ENCODE assay signal across 8 cellular contexts in the genomic region with DNA sequence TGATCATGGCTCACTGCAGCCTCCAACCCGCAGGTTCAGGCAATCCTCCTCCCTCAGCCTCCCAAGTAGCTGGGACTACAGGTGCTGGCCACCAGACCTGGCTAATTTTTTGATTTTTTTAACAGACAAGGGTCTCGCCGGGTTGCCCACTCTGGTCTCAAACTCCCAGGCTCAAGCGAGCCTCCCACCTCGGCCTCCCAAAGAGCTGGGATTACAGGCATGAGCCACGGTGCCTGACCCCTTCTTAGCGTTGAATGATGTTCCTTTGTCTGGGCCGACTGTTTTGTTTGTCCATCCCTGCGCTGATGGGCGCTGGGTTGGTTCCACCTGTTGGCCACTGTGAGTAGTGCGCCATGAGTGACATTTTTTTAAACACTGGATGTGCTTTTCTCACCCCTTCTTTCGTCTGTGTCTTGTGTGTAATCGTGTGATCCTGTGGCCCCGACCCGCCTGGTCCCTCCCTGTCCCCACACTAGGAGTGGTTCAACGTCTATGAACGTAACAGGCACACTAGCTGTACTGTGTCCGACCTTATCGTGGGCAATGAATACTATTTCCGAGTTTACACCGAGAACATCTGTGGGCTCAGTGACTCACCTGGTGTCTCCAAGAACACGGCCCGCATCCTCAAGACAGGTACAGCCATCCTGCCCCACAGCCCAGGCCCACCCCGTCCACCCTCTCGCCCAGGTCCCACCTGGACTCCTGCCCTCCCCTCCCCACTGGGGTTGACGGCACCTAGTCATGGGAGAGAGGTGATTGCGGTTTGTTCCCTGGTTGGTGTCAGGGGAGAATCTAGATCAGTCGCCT. TPM values are rescaled to one million over a fixed set of nuclear protein-coding genes. Genes with fewer than 3 reads are reported as not detected.
DNase-seq lines count a peak whose midpoint lies in the region; ATAC-seq and TF ChIP-seq lines count a peak whose summit lies in the region.

No MANE protein-coding gene starts in this region.

- peak overlapping the region; percentile 8; the same call in 1 of the 2 replicates for H3K4me2 ChIP-seq in OCI-LY1 (ENCODE audit: low read length)
- no peak overlapping the region for H3K4me2 ChIP-seq in fibroblast of lung (ENCODE audit: extremely low read depth, insufficient read depth, low read length)

- ATAC-seq in HG03442 (IDR thresholded peaks at IDR 0.05; ENCODE audit: unreplicated experiment): no peak

- 34 to 39% methylated on average over 27 of the region's 28 CpGs for WGBS in thyroid gland, 2 donors

- H3K4me1 ChIP-seq in OCI-LY1 (ENCODE audit: insufficient read depth, low read length, severe bottlenecking): peaks cover 15% of the 10 kb centered on the region
- H3K4me1 ChIP-seq in fibroblast of lung (ENCODE audit: control insufficient read depth, extremely low read depth, insufficient read depth, low read length): peaks cover 2% of the 10 kb centered on the region
- H3K4me1 ChIP-seq in neutrophil (ENCODE audit: control insufficient read depth in 1 of 2, insufficient read depth in 1 of 2, low read depth in 1 of 2, low read length in 1 of 2): no peaks in the 10 kb centered on the region
- peaks cover 0 to 10% of the 10 kb centered on the region in 2 donors for H3K4me1 ChIP-seq in thyroid gland

- TF ChIP-seq CTCF in OCI-LY1 (IDR thresholded peaks at IDR 0.05; ENCODE audit: low read length) (peak; percentile 86), fibroblast of lung (conservative IDR thresholded peaks at IDR 0.05 in 1 of 2, IDR thresholded peaks at IDR 0.05 in 1 of 2; ENCODE audit: low read depth in 1 of 2, low read length in 2 of 2) (peak; percentile 90 to 92), neutrophil (IDR thresholded peaks at IDR 0.05) (peak; percentile 33), thyroid gland (IDR thresholded peaks at IDR 0.05) (peak; percentile 72 to 87 (median 86))

- peak; percentile 91 for DNase-seq in GM03348 (ENCODE audit: low spot score)
- peak; percentile 42 for DNase-seq in HS-5 (ENCODE audit: low read depth)
- DNase-seq in activated T-cell treated with anti-CD3 and anti-CD28 coated beads for 48 hours (ENCODE audit: low read depth): peak; percentile 50
- DNase-seq in fibroblast of lung (ENCODE audit: low read depth in 2 of 2): peak; percentile 49 to 67
- DNase-seq in thyroid gland: peak; percentile 55 to 74

- H3K36me3 ChIP-seq in OCI-LY1 (ENCODE audit: insufficient read depth, low read length) (no peaks in the 10 kb centered on the region), fibroblast of lung (ENCODE audit: control insufficient read depth, insufficient read depth, low read length) (no peaks in the 10 kb centered on the region), neutrophil (no peaks in the 10 kb centered on the region), thyroid gland (no peaks in the 10 kb centered on the region)

- H3K27me3 ChIP-seq in OCI-LY1 (ENCODE audit: insufficient read depth, low read length) (peaks cover 5% of the 10 kb centered on the region; the same call in 1 of the 2 replicates), fibroblast of lung (ENCODE audit: control insufficient read depth, insufficient read depth, low read length) (peaks cover 9% of the 10 kb centered on the region), neutrophil (peaks cover 53% of the 10 kb centered on the region), thyroid gland (no peaks in the 10 kb centered on the region)

- no peak for TF ChIP-seq POLR2A in thyroid gland (IDR thresholded peaks at IDR 0.05)

- H3K79me2 ChIP-seq in OCI-LY1 (ENCODE audit: insufficient read depth, low read length) (no peaks in the 10 kb centered on the region), fibroblast of lung (ENCODE audit: control insufficient read depth, insufficient read depth, low read length) (no peaks in the 10 kb centered on the region)

- intact Hi-C loops in thyroid gland (cut with DNase I): loop anchor here (5.0 kb wide), 1 partner anchor 99 kb away; no protein-coding TSS in a partner anchor

- H3K9ac ChIP-seq in OCI-LY1 (ENCODE audit: low read length) (no peak overlapping the region), fibroblast of lung (ENCODE audit: insufficient read depth, low read length) (no peak overlapping the region)

- no peaks in the 10 kb centered on the region for H3K9me3 ChIP-seq in OCI-LY1 (ENCODE audit: low read length)
- no peaks in the 10 kb centered on the region for H3K9me3 ChIP-seq in fibroblast of lung (ENCODE audit: control insufficient read depth, insufficient read depth, low read depth, low read length)
- no peaks in the 10 kb centered on the region for H3K9me3 ChIP-seq in neutrophil
- no peaks in the 10 kb centered on the region for H3K9me3 ChIP-seq in thyroid gland

- H3K4me3 ChIP-seq in OCI-LY1 (ENCODE audit: low read depth, low read length, poor library complexity, severe bottlenecking) (no peak overlapping the region), fibroblast of lung (replicated peaks in 1 of 4; ENCODE audit: control extremely low read depth in 1 of 4, insufficient read depth in 1 of 4, low read depth in 3 of 4, low read length in 4 of 4) (no peak overlapping the region), neutrophil (ENCODE audit: low read depth in 1 of 2, low read length in 1 of 2) (no peak overlapping the region), thyroid gland (replicated peaks in 1 of 3) (no peak overlapping the region)

- H3F3A ChIP-seq in OCI-LY1 (ENCODE audit: insufficient read depth, low read length): no peaks in the 10 kb centered on the region; the same call in 1 of the 2 replicates

- H4K20me1 ChIP-seq in OCI-LY1 (ENCODE audit: insufficient read depth, low read length) (no peaks in the 10 kb centered on the region), fibroblast of lung (ENCODE audit: control insufficient read depth, extremely low read depth, insufficient read depth, low read length) (no peaks in the 10 kb centered on the region)

- no peaks in the 10 kb centered on the region for H3K9me2 ChIP-seq in OCI-LY1 (ENCODE audit: low read depth, low read length)

- H2AFZ ChIP-seq in OCI-LY1 (ENCODE audit: low read length) (no peak overlapping the region), fibroblast of lung (ENCODE audit: low read length) (no peak overlapping the region)

- H3K27ac ChIP-seq in OCI-LY1 (ENCODE audit: low read depth, low read length, poor library complexity, severe bottlenecking): no peak overlapping the region
- no peak overlapping the region for H3K27ac ChIP-seq in fibroblast of lung (ENCODE audit: insufficient read depth, low read length)
- H3K27ac ChIP-seq in neutrophil: no peak overlapping the region
- no peak overlapping the region for H3K27ac ChIP-seq in thyroid gland

RNA-seq across cellular contexts. Expression of gene EMC10, which starts 15.0 kb away (rescaled TPM):
- total RNA-seq in fibroblast of lung: 24.1 and 40.8 TPM in 2 replicates
- 37.5 and 42.7 TPM in 2 replicates for polyA plus RNA-seq in fibroblast of lung
- polyA plus RNA-seq in fibroblast of lung (2012): 68.6 and 69.4 TPM in 2 replicates
- polyA minus RNA-seq in fibroblast of lung (ENCODE audit: low replicate concordance): 9.4 and 11.7 TPM in 2 replicates
- total RNA-seq in thyroid gland: 100 to 1,000 TPM; 139 to 250 (median 214) TPM

RNA-seq across cellular contexts. Expression of gene GARIN5A, which starts 15.4 kb away (rescaled TPM):
- 0.51 and 0.66 TPM in 2 replicates for total RNA-seq in fibroblast of lung
- 0.11 and 0.24 TPM in 2 replicates for polyA plus RNA-seq in fibroblast of lung
- polyA plus RNA-seq in fibroblast of lung (2012): 0.40 and 0.76 TPM in 2 replicates
- 0.31 TPM in 1 of 2 replicates, not detected in the other for polyA minus RNA-seq in fibroblast of lung (ENCODE audit: low replicate concordance)
- 1 to 10 TPM; 1.4 to 8.1 (median 5.0) TPM for total RNA-seq in thyroid gland

RNA-seq across cellular contexts. Expression of gene MYBPC2, which starts 28.6 kb away (rescaled TPM):
- under 0.01 and 0.26 TPM in 2 replicates for total RNA-seq in fibroblast of lung
- 0.02 TPM in 1 of 2 replicates, not detected in the other for polyA plus RNA-seq in fibroblast of lung
- polyA plus RNA-seq in fibroblast of lung (2012): not detected in 2 replicates
- not detected in 2 replicates for polyA minus RNA-seq in fibroblast of lung (ENCODE audit: low replicate concordance)
- under 1 TPM in 1 of 4 donors, not detected in 3; 0.13 TPM for total RNA-seq in thyroid gland

RNA-seq across cellular contexts. Expression of gene SPIB, which starts 42.5 kb away (rescaled TPM):
- total RNA-seq in fibroblast of lung (under 0.01 TPM in 1 of 2 replicates, not detected in the other), thyroid gland (not detected)
- not detected in 2 replicates for polyA plus RNA-seq in fibroblast of lung
- not detected in 2 replicates for polyA plus RNA-seq in fibroblast of lung (2012)
- not detected in 2 replicates for polyA minus RNA-seq in fibroblast of lung (ENCODE audit: low replicate concordance)

RNA-seq across cellular contexts. Expression of gene JOSD2, which starts 49.7 kb away (rescaled TPM):
- total RNA-seq in fibroblast of lung: 38.3 and 48.6 TPM in 2 replicates
- polyA plus RNA-seq in fibroblast of lung: 16.3 and 17.3 TPM in 2 replicates
- 61.2 and 65.0 TPM in 2 replicates for polyA plus RNA-seq in fibroblast of lung (2012)
- polyA minus RNA-seq in fibroblast of lung (ENCODE audit: low replicate concordance): 6.2 and 15.5 TPM in 2 replicates
- total RNA-seq in thyroid gland: 10 to 100 TPM; 23.9 to 49.5 (median 41.3) TPM

Comparison
In these comparisons a context has a peak if more than half of its experiments do, and no peak if none do; other contexts are left out.
1. CTCF ChIP-seq: peak in every context shown above with its lines; median percentile 91 in fibroblast of lung; 86 in OCI-LY1; 86 in thyroid gland; 33 in neutrophil.